In the genomic region with DNA sequence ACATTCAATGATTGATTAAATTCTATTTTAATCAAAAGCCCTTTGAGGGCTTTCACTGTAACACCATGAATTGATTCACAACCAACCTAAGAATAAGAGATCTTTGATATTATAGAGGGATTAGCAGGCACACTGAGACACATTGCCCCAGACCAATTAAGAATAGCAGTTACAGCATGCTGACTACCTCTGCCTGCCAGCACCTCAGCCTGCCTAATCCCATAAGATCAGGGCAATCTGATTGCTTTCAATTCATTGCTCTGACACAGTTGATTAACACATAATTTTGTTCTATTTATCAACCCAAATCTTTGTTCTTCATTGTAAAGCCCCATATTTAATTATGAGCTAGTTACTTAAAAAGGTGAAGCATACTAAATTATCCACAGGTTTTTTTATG, we compare ENCODE assay signal across 26 cellular contexts.
"Had no signal": no experiment of that assay in that cellular context is flagged by ENCODE, and none has a peak within 500 bp of the region (broad histone marks: within the 10 kb centered on the region; RNA-seq: fewer than 3 reads in every experiment).

No MANE protein-coding gene starts in this region.

- H3K4me3 Mint-ChIP-seq: activated CD4-positive, alpha-beta memory T cell treated with anti-CD3 and anti-CD28 coated beads for 36 hours; activated CD4-positive, alpha-beta T cell treated with anti-CD3 and anti-CD28 coated beads, Interleukin-2, amount 10 ng/mL, durations not matched to agents 7 days and 5 days; activated naive CD4-positive, alpha-beta T cell treated with anti-CD3 and anti-CD28 coated beads for 36 hours; activated naive CD8-positive, alpha-beta T cell; activated T-cell treated with anti-CD3 and anti-CD28 coated beads, Interleukin-2, amount 50 U/mL, for 4 hours; IgD-negative memory B cell; T-helper 17 cell had no signal

- H3K4me3 ChIP-seq: cardiac muscle cell, SK-N-MC had no signal

- H3K27ac Mint-ChIP-seq: activated CD4-positive, alpha-beta memory T cell treated with anti-CD3 and anti-CD28 coated beads for 36 hours; activated CD4-positive, alpha-beta T cell treated with anti-CD3 and anti-CD28 coated beads, Interleukin-2, amount 10 ng/mL, durations not matched to agents 7 days and 5 days; activated naive CD4-positive, alpha-beta T cell treated with anti-CD3 and anti-CD28 coated beads for 36 hours; activated naive CD8-positive, alpha-beta T cell; IgD-negative memory B cell; T-helper 17 cell had no signal

- H3K27me3 ChIP-seq: brain microvascular endothelial cell, cardiac muscle cell had no signal

- ATAC-seq: activated T-cell treated with anti-CD3 and anti-CD28 coated beads, Interleukin-2, amount 50 U/mL, for 4 hours; Panc1; Right ventricle myocardium inferior; T-helper 17 cell had no signal

- H3K36me3 Mint-ChIP-seq: activated CD4-positive, alpha-beta memory T cell treated with anti-CD3 and anti-CD28 coated beads for 36 hours; activated naive CD8-positive, alpha-beta T cell; IgD-negative memory B cell had no signal

- H3K27ac ChIP-seq: brain microvascular endothelial cell, cardiac muscle cell, SK-N-MC had no signal

- DNase-seq: activated CD4-positive, alpha-beta memory T cell treated with anti-CD3 and anti-CD28 coated beads for 36 hours; activated CD4-positive, alpha-beta T cell treated with anti-CD3 and anti-CD28 coated beads, Interleukin-2, amount 10 ng/mL, durations not matched to agents 7 days and 5 days; activated CD4-positive, CD25-positive, alpha-beta regulatory T cell; activated CD8-positive, alpha-beta memory T cell treated with anti-CD3 and anti-CD28 coated beads for 24 hours; activated gamma-delta T cell; activated naive CD4-positive, alpha-beta T cell treated with anti-CD3 and anti-CD28 coated beads for 36 hours; activated T-cell treated with anti-CD3 and anti-CD28 coated beads, Interleukin-2, amount 50 U/mL, for 4 hours; amygdala; brain microvascular endothelial cell; KG1; NCI-H1092; NCI-H1436; NCI-H1694 treated with DMSO at 0.1 percent for 48 hours; NCI-H2029 treated with DMSO at 0.1 percent for 48 hours; NCI-H510A treated with DMSO at 0.1 percent for 48 hours; NK-92 treated with Interleukin-12 subunit alpha and Interleukin-12 subunit beta, amount 100 ng/mL, for 24 hours; OCI-M1; RPMI8226; T-helper 17 cell; T-helper 9 cell had no signal

- H3K27me3 Mint-ChIP-seq: activated CD4-positive, alpha-beta memory T cell treated with anti-CD3 and anti-CD28 coated beads for 36 hours; activated CD4-positive, alpha-beta T cell treated with anti-CD3 and anti-CD28 coated beads, Interleukin-2, amount 10 ng/mL, durations not matched to agents 7 days and 5 days; activated naive CD8-positive, alpha-beta T cell; IgD-negative memory B cell; T-helper 17 cell had no signal

- H3K36me3 ChIP-seq: brain microvascular endothelial cell, cardiac muscle cell had no signal

- H3K4me1 Mint-ChIP-seq: activated CD4-positive, alpha-beta T cell treated with anti-CD3 and anti-CD28 coated beads, Interleukin-2, amount 10 ng/mL, durations not matched to agents 7 days and 5 days; IgD-negative memory B cell; T-helper 17 cell had no signal
